In genomic region chr21:37803076-37803475, GRCh38 we compare ENCODE assay signal across 22 cellular contexts.
"Had no signal": no experiment of that assay in that cellular context is flagged by ENCODE, and none has a peak within 500 bp of the region (broad histone marks: within the 10 kb centered on the region; RNA-seq: fewer than 3 reads in every experiment).

No MANE protein-coding gene starts in this region.

- H3K27me3 ChIP-seq: dorsolateral prefrontal cortex, foreskin keratinocyte, hepatocyte had no signal

- H3K4me3 ChIP-seq: coronary artery, dorsolateral prefrontal cortex, esophagus muscularis mucosa, gastroesophageal sphincter, heart left ventricle, hepatocyte, left lung, lower lobe of right lung, mucosa of descending colon had no signal

- H3K27ac ChIP-seq: coronary artery, dorsolateral prefrontal cortex, esophagus muscularis mucosa, foreskin keratinocyte, gastroesophageal sphincter, heart left ventricle, hepatocyte, left lung, lower lobe of right lung had no signal

- H3K36me3 Mint-ChIP-seq: mesothelial cell of epicardium had no signal

- H3K27ac Mint-ChIP-seq: immature natural killer cell, mesothelial cell of epicardium had no signal

- H3K4me3 Mint-ChIP-seq: immature natural killer cell, mesothelial cell of epicardium had no signal

- H3K36me3 ChIP-seq: esophagus muscularis mucosa, gastroesophageal sphincter, heart left ventricle, left lung, lower lobe of right lung had no signal

- ATAC-seq: foreskin keratinocyte, gastroesophageal sphincter, heart left ventricle, left colon, left lung, left ventricle myocardium superior, lower lobe of right lung, mucosa of descending colon had no signal

- H3K4me1 Mint-ChIP-seq: immature natural killer cell had no signal

- DNase-seq: dermis blood vessel endothelial cell; dorsolateral prefrontal cortex; effector CD4-positive, alpha-beta T cell; effector memory CD4-positive, alpha-beta T cell; foreskin keratinocyte; heart left ventricle; hypothalamus; immature natural killer cell; islet precursor cell; kidney; kidney glomerular epithelial cell; left colon; left lung; left ventricle myocardium superior; lower lobe of right lung; mesenchymal stem cell; mucosa of descending colon had no signal

- H3K9me3 ChIP-seq: left lung, lower lobe of right lung, mucosa of descending colon had no signal

- H3K4me1 ChIP-seq: esophagus muscularis mucosa, foreskin keratinocyte, gastroesophageal sphincter, heart left ventricle, left lung, lower lobe of right lung had no signal
